8 cellular contexts compared by ENCODE assay signal in genomic region chr20:49699200-49699992, GRCh38. TPM values are rescaled to one million over a fixed set of nuclear protein-coding genes. Genes with fewer than 3 reads are reported as not detected.
DNase-seq lines count a peak whose midpoint lies in the region; ATAC-seq lines count a peak whose summit lies in the region.

No MANE protein-coding gene starts in this region.

- peaks cover 4% of the 10 kb centered on the region for H3K36me3 Mint-ChIP-seq in IgD-negative memory B cell
- peaks cover 3% of the 10 kb centered on the region for H3K36me3 Mint-ChIP-seq in central memory CD8-positive, alpha-beta T cell (ENCODE audit: insufficient read depth)

- peak overlapping the region in 3 of 4 donors; percentile 3 to 56 (median 39) for H3K4me3 Mint-ChIP-seq in IgD-negative memory B cell
- H3K4me3 Mint-ChIP-seq in central memory CD8-positive, alpha-beta T cell = peak overlapping the region; percentile 47

- peaks cover 20 to 38% (median 30%) of the 10 kb centered on the region in 3 donors for H3K4me1 Mint-ChIP-seq in IgD-negative memory B cell
- peaks cover 51% of the 10 kb centered on the region for H3K4me1 Mint-ChIP-seq in central memory CD8-positive, alpha-beta T cell

- intact Hi-C loops in head of caudate nucleus (cut with DNase I) = no loop called here

- H3K9me3 Mint-ChIP-seq in IgD-negative memory B cell = no peaks in the 10 kb centered on the region
- H3K9me3 Mint-ChIP-seq in central memory CD8-positive, alpha-beta T cell = no peaks in the 10 kb centered on the region

- DNase-seq in EL (peak; percentile 82), stromal cell of bone marrow (ENCODE audit: low read depth) (peak; percentile 33), NCI-H1417 treated with DMSO at 0.1 percent for 48 hours (lab: John Stamatoyannopoulos, UW) (no peak), head of caudate nucleus (no peak)
- no peak for DNase-seq in central memory CD8-positive, alpha-beta T cell (ENCODE audit: low spot score in 2 of 2)

- ATAC-seq in GM21515 (IDR thresholded peaks at IDR 0.05; ENCODE audit: unreplicated experiment) (peak; percentile 75), GM19455 (IDR thresholded peaks at IDR 0.05; ENCODE audit: unreplicated experiment) (no peak)
- peak; percentile 73 for ATAC-seq in central memory CD8-positive, alpha-beta T cell (replicated peaks; ENCODE audit: extremely low read depth, poor library complexity, severe bottlenecking)

- no peak overlapping the region for H3K27ac Mint-ChIP-seq in IgD-negative memory B cell
- H3K27ac Mint-ChIP-seq in central memory CD8-positive, alpha-beta T cell (ENCODE audit: low read depth) = peak overlapping the region; percentile 74

- no peaks in the 10 kb centered on the region for H3K27me3 Mint-ChIP-seq in IgD-negative memory B cell
- no peaks in the 10 kb centered on the region for H3K27me3 Mint-ChIP-seq in central memory CD8-positive, alpha-beta T cell

RNA-seq across cellular contexts. Expression of gene B4GALT5, which starts 14.3 kb away (rescaled TPM):
- polyA plus RNA-seq in IgD-negative memory B cell = 0.48 TPM

Comparison
In these comparisons a context has a peak if more than half of its experiments do, and no peak if none do; other contexts are left out.
1. DNase-seq: peak in EL (single experiment) and stromal cell of bone marrow (single experiment); none in central memory CD8-positive, alpha-beta T cell (0 of 2), NCI-H1417 treated with DMSO at 0.1 percent for 48 hours (single experiment) and head of caudate nucleus (0 of 42).